11 cellular contexts compared by ENCODE assay signal in the genomic region with DNA sequence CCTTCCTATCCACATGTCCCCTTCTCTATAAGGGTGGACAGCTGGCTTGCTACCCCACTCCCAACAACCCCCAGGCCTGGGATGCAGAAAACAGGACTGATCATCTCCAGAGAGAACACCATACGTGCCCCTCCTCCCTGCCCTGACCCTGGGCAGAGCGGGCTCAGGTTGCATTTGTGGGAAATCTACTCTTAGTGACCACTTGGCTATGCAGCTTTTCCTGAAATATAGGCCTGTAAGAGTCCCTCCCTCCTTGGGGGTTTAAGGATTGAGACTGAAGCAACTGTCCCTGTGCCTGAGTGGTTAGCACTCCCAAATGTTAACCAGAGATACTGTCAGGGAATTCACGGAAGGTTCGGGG. TPM values are rescaled to one million over a fixed set of nuclear protein-coding genes. Genes with fewer than 3 reads are reported as not detected.
A peak's percentile ranks its signal among the peaks of the same experiment; 100 is the strongest.
DNase-seq lines count a peak whose midpoint lies in the region; ATAC-seq and TF ChIP-seq lines count a peak whose summit lies in the region.
"Had no signal": no experiment of that assay in that cellular context is flagged by ENCODE, and none has a peak within 500 bp of the region (broad histone marks: within the 10 kb centered on the region; RNA-seq: fewer than 3 reads in every experiment).

No MANE protein-coding gene starts in this region.

- CTCF ChIA-PET in mammary epithelial cell (lab: Charles Lee; ENCODE audit: low non-redundant PET) = no interaction called here

- DNase-seq in SJCRH30 = peak in 1 of 2 experiments; percentile 47
- DNase-seq in naive thymus-derived CD8-positive, alpha-beta T cell = no peak
- no peak for DNase-seq in MG63
- no peak for DNase-seq in right atrium auricular region (ENCODE audit: low spot score)
- DNase-seq in mammary epithelial cell = no peak
- DNase-seq: psoas muscle had no signal

- peak overlapping the region; percentile 9; the same call in 1 of the 2 replicates for H3K27ac ChIP-seq in SJCRH30
- no peak overlapping the region for H3K27ac ChIP-seq in right atrium auricular region
- H3K27ac ChIP-seq in mammary epithelial cell (ENCODE audit: insufficient read depth, low read depth, low read length) = no peak overlapping the region
- H3K27ac ChIP-seq: esophagus muscularis mucosa, psoas muscle had no signal

- peak overlapping the region in 9 of 10 donors; percentile 4 to 75 (median 59) for H3K4me3 Mint-ChIP-seq in naive thymus-derived CD8-positive, alpha-beta T cell

- no TSS peak for BruUV-seq in mammary epithelial cell (replicated peaks; lab: Mats Ljungman, UMichigan)

- peak overlapping the region; percentile 66 to 98 (median 88) for H3K27ac Mint-ChIP-seq in naive thymus-derived CD8-positive, alpha-beta T cell

- H3K36me3 ChIP-seq in SJCRH30 = no peaks in the 10 kb centered on the region
- no peaks in the 10 kb centered on the region for H3K36me3 ChIP-seq in MG63
- no peaks in the 10 kb centered on the region for H3K36me3 ChIP-seq in right atrium auricular region
- H3K36me3 ChIP-seq in mammary epithelial cell (ENCODE audit: insufficient read depth, low read length) = no peaks in the 10 kb centered on the region
- H3K36me3 ChIP-seq: esophagus muscularis mucosa had no signal

- H3K4me3 ChIP-seq in SJCRH30 (no peak overlapping the region), MG63 (no peak overlapping the region), right atrium auricular region (no peak overlapping the region), mammary epithelial cell (replicated peaks in 1 of 3; ENCODE audit: insufficient read depth in 1 of 3, low read depth in 2 of 3, low read length in 3 of 3) (no peak overlapping the region)
- H3K4me3 ChIP-seq: esophagus muscularis mucosa, psoas muscle had no signal

- no peaks in the 10 kb centered on the region for H3K9me3 Mint-ChIP-seq in naive thymus-derived CD8-positive, alpha-beta T cell

- no peaks in the 10 kb centered on the region for H3K27me3 ChIP-seq in SJCRH30
- H3K27me3 ChIP-seq in MG63 = no peaks in the 10 kb centered on the region
- no peaks in the 10 kb centered on the region for H3K27me3 ChIP-seq in right atrium auricular region
- no peaks in the 10 kb centered on the region for H3K27me3 ChIP-seq in mammary epithelial cell (ENCODE audit: insufficient read depth, low read length)
- H3K27me3 ChIP-seq: esophagus muscularis mucosa had no signal

- H3K4me1 ChIP-seq in SJCRH30 (peaks cover 33% of the 10 kb centered on the region), right atrium auricular region (peaks cover 0 to 4% of the 10 kb centered on the region in 2 donors), mammary epithelial cell (ENCODE audit: insufficient read depth, low read length) (no peaks in the 10 kb centered on the region)
- H3K4me1 ChIP-seq: psoas muscle had no signal

- no peaks in the 10 kb centered on the region for H3K27me3 Mint-ChIP-seq in naive thymus-derived CD8-positive, alpha-beta T cell

- WGBS in mammary epithelial cell (ENCODE audit: low coverage, missing lambda C conversion rate) = 94% methylated on average over 4 of the region's 4 CpGs

- no peak overlapping the region for H2AFZ ChIP-seq in mammary epithelial cell (ENCODE audit: low read depth, low read length)

- in situ Hi-C loops in mammary epithelial cell (cut with MboI; ENCODE audit: low sequenced_read_pairs in 2 of 2) = no loop called here

- no peaks in the 10 kb centered on the region for H3K36me3 Mint-ChIP-seq in naive thymus-derived CD8-positive, alpha-beta T cell

- no peak overlapping the region for H3K4me2 ChIP-seq in mammary epithelial cell (ENCODE audit: insufficient read depth, low read depth, low read length)

- TF ChIP-seq CTCF in right atrium auricular region (IDR thresholded peaks at IDR 0.05) (no peak), mammary epithelial cell (conservative IDR thresholded peaks at IDR 0.05 in 1 of 2, IDR thresholded peaks at IDR 0.05 in 1 of 2; ENCODE audit: extremely low read depth in 1 of 2, insufficient read depth in 1 of 2, low read depth in 1 of 2, low read length in 2 of 2) (no peak)

- POLR2A ChIA-PET in naive thymus-derived CD8-positive, alpha-beta T cell (lab: Charles Lee) = interaction anchor here (0.6 to 2.1 kb wide), 5 partner anchors 27 to 112 kb away, joined by 3 to 7 read pairs (median 3); partner anchors contain the start of genes IDH3A and TBC1D2B

- intact Hi-C loops in mammary epithelial cell (cut with micrococcal nuclease) = no loop called here

- H3K9me3 ChIP-seq in SJCRH30 (replicated peaks) (no peaks in the 10 kb centered on the region), MG63 (no peaks in the 10 kb centered on the region), right atrium auricular region (no peaks in the 10 kb centered on the region), mammary epithelial cell (replicated peaks; ENCODE audit: insufficient read depth, low read length) (no peaks in the 10 kb centered on the region)
- H3K9me3 ChIP-seq: esophagus muscularis mucosa, psoas muscle had no signal

- no peaks in the 10 kb centered on the region for H4K20me1 ChIP-seq in mammary epithelial cell (ENCODE audit: insufficient read depth, low read length)

- dilution Hi-C loops in mammary epithelial cell (cut with HindIII; ENCODE audit: low sequenced_read_pairs) = no loop called here

- ATAC-seq in GM18511 (IDR thresholded peaks at IDR 0.05; ENCODE audit: unreplicated experiment) (peak; percentile 32), GM21515 (IDR thresholded peaks at IDR 0.05; ENCODE audit: unreplicated experiment) (peak; percentile 14), GM21526 (IDR thresholded peaks at IDR 0.05; ENCODE audit: low FRiP score, unreplicated experiment) (no peak)
- ATAC-seq in naive thymus-derived CD8-positive, alpha-beta T cell = peak in 1 of 2 donors; percentile 4
- ATAC-seq: psoas muscle had no signal

- no peak overlapping the region for H3K9ac ChIP-seq in mammary epithelial cell (ENCODE audit: insufficient read depth, low read length)

- H3K79me2 ChIP-seq in mammary epithelial cell (ENCODE audit: insufficient read depth, low read length) = no peaks in the 10 kb centered on the region

- H3K4me1 Mint-ChIP-seq in naive thymus-derived CD8-positive, alpha-beta T cell = peaks cover 24 to 54% (median 46%) of the 10 kb centered on the region in 4 donors

RNA-seq across cellular contexts. Expression of gene SH2D7, which starts 11.7 kb away (rescaled TPM):
- total RNA-seq in SJCRH30 (2014; rRNA removed; shearing (Covaris generic)) = 0.08 and 0.36 TPM in 2 replicates
- total RNA-seq in naive thymus-derived CD8-positive, alpha-beta T cell = not detected
- under 1 TPM in 1 of 3 donors, not detected in 2; 0.19 TPM for polyA plus RNA-seq in naive thymus-derived CD8-positive, alpha-beta T cell
- not detected in 2 replicates for total RNA-seq in MG63 (2014; rRNA removed; shearing (Covaris generic); ENCODE audit: low replicate concordance)
- not detected for total RNA-seq in right atrium auricular region
- total RNA-seq in mammary epithelial cell = not detected
- not detected for polyA plus RNA-seq in mammary epithelial cell
- polyA minus RNA-seq in mammary epithelial cell = not detected
- total RNA-seq: esophagus muscularis mucosa, mesenteric fat pad, psoas muscle had no signal
- polyA plus RNA-seq: psoas muscle had no signal

RNA-seq across cellular contexts. Expression of gene TBC1D2B, which starts 26.6 kb away (rescaled TPM):
- total RNA-seq in SJCRH30 (2014; rRNA removed; shearing (Covaris generic)) = 50.7 and 58.2 TPM in 2 replicates
- total RNA-seq in naive thymus-derived CD8-positive, alpha-beta T cell = 10 to 100 TPM; 78.3 to 82.1 TPM
- polyA plus RNA-seq in naive thymus-derived CD8-positive, alpha-beta T cell = 10 to 100 TPM in 1 of 3 donors, 1 to 10 TPM in 2; 8.1 to 14.0 (median 8.5) TPM
- 30.6 and 31.4 TPM in 2 replicates for total RNA-seq in MG63 (2014; rRNA removed; shearing (Covaris generic); ENCODE audit: low replicate concordance)
- 10 to 100 TPM; 12.5 to 27.7 TPM for total RNA-seq in right atrium auricular region
- total RNA-seq in mammary epithelial cell = 10 to 100 TPM; 15.7 to 24.0 TPM
- polyA plus RNA-seq in mammary epithelial cell = 11.8 TPM
- polyA minus RNA-seq in mammary epithelial cell = 10.3 TPM

RNA-seq across cellular contexts. Expression of gene CIB2, which starts 27.1 kb away (rescaled TPM):
- 0.59 and 2.8 TPM in 2 replicates for total RNA-seq in SJCRH30 (2014; rRNA removed; shearing (Covaris generic))
- 1 to 10 TPM; 1.2 to 1.6 TPM for total RNA-seq in naive thymus-derived CD8-positive, alpha-beta T cell
- 1 to 10 TPM; 1.4 to 3.4 (median 2.5) TPM for polyA plus RNA-seq in naive thymus-derived CD8-positive, alpha-beta T cell
- 4.0 and 8.0 TPM in 2 replicates for total RNA-seq in MG63 (2014; rRNA removed; shearing (Covaris generic); ENCODE audit: low replicate concordance)
- total RNA-seq in right atrium auricular region (10 to 100 TPM; 37.2 to 38.6 TPM), mammary epithelial cell (1 to 10 TPM; 5.4 to 6.5 TPM)
- 3.9 TPM for polyA plus RNA-seq in mammary epithelial cell
- polyA minus RNA-seq in mammary epithelial cell = not detected

RNA-seq across cellular contexts. Expression of gene IDH3A, which starts 45.1 kb away (rescaled TPM):
- 66.1 and 68.4 TPM in 2 replicates for total RNA-seq in SJCRH30 (2014; rRNA removed; shearing (Covaris generic))
- total RNA-seq in naive thymus-derived CD8-positive, alpha-beta T cell = 10 to 100 TPM; 52.0 to 52.2 TPM
- 10 to 100 TPM; 40.1 to 46.3 (median 42.3) TPM for polyA plus RNA-seq in naive thymus-derived CD8-positive, alpha-beta T cell
- total RNA-seq in MG63 (2014; rRNA removed; shearing (Covaris generic); ENCODE audit: low replicate concordance) = 67.3 and 87.9 TPM in 2 replicates
- total RNA-seq in right atrium auricular region = 100 to 1,000 TPM; 188 to 352 TPM
- 100 to 1,000 TPM in 1 of 2 donors, 10 to 100 TPM in 1; 47.8 to 101 TPM for total RNA-seq in mammary epithelial cell
- 82.3 TPM for polyA plus RNA-seq in mammary epithelial cell
- 178 TPM for polyA minus RNA-seq in mammary epithelial cell
